ENCODE assay signal across 8 cellular contexts in the genomic region with DNA sequence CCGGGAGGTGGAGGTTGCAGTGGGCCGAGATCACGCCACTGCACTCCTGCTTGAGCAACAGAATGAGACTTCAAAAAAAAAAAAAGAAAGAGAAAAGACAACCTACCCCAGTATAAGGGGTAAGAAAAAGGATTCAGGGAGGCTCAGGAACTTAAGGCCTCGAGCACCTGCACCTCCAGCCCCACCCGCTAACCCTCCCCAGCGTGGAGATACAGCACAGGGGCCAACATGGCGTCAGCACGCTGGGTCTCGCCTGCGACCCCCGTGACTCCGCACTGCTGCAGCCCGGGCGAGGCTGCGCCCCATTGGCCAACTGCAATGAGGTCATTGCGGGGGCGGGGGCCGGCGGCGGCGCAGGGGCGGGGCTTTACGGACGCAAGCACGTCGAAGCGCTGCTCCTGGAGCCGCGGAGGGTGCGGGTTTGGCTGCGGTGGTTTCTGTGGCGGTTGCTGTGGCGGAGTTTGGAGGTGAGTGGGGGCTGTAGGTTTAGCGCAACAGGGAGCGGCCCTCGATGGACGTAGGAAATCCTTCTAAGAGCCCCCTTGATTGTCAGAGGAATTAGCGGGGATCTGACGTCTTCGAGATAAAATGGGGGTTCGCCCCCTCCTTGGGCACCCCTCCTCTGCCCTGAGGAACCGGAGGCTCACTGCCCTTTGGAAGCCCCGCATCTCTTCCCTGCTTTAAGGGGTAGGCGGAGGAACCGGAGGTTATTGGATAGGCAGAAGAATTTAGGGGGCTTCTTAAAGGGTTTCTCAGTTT. TPM values are rescaled to one million over a fixed set of nuclear protein-coding genes. Genes with fewer than 3 reads are reported as not detected.
DNase-seq lines count a peak whose midpoint lies in the region; ATAC-seq and TF ChIP-seq lines count a peak whose summit lies in the region.

TSS of gene ATP6V0A1 (plus strand) at position 382 of the 759 bp plus-strand sequence. CDS start 2,017 bp downstream, outside the sequence.

- CTCF ChIA-PET in OCI-LY7 (lab: Charles Lee; ENCODE audit: unreplicated experiment): no interaction called here

- no peaks in the 10 kb centered on the region for H3K9me3 Mint-ChIP-seq in CD4-positive, CD25-positive, alpha-beta regulatory T cell

- TF ChIP-seq POLR2A in erythroblast (IDR thresholded peaks at IDR 0.05; ENCODE audit: low read length): peak; percentile 63

- peaks cover 5% of the 10 kb centered on the region for H3K36me3 Mint-ChIP-seq in CD4-positive, CD25-positive, alpha-beta regulatory T cell

- intact Hi-C loops in OCI-LY7 (cut with micrococcal nuclease; ENCODE audit: unreplicated experiment): loop anchor here (5.0 kb wide), 1 partner anchor 441 kb away; the partner anchor contains the start of gene DNAJC7

- H3K27me3 ChIP-seq in CD4-positive, CD25-positive, alpha-beta regulatory T cell (ENCODE audit: control insufficient read depth, insufficient read depth, low read length): no peaks in the 10 kb centered on the region
- no peaks in the 10 kb centered on the region for H3K27me3 ChIP-seq in HUES48 (ENCODE audit: control insufficient read depth, insufficient read depth, low read length)

- H3K4me2 ChIP-seq in OCI-LY7 (ENCODE audit: low read length): peak within 1 kb of the TSS; percentile 94

- peak; percentile 89 to 90 for ATAC-seq in CD4-positive, CD25-positive, alpha-beta regulatory T cell (ENCODE audit: low read depth in 2 of 2)
- ATAC-seq in GM19468 (IDR thresholded peaks at IDR 0.05; ENCODE audit: extremely low read depth, unreplicated experiment): peak; percentile 64

- H3K27ac ChIP-seq in CD4-positive, CD25-positive, alpha-beta regulatory T cell (ENCODE audit: insufficient read depth, low read length, poor library complexity, severe bottlenecking): peak within 1 kb of the TSS; percentile 84
- H3K27ac ChIP-seq in HUES48 (ENCODE audit: low read depth, low read length) (peak within 1 kb of the TSS; percentile 72), OCI-LY7 (ENCODE audit: low read depth, low read length, poor library complexity, severe bottlenecking) (peak within 1 kb of the TSS; percentile 69)

- H3K4me3 Mint-ChIP-seq in CD4-positive, CD25-positive, alpha-beta regulatory T cell: peak within 1 kb of the TSS; percentile 89 to 98 (median 94)

- no peaks in the 10 kb centered on the region for H3K9me2 ChIP-seq in OCI-LY7 (ENCODE audit: insufficient read depth, low read length)

- H3K27me3 Mint-ChIP-seq in CD4-positive, CD25-positive, alpha-beta regulatory T cell: peaks cover 5% of the 10 kb centered on the region

- peak within 1 kb of the TSS; percentile 87 to 95 (median 95) for H3K27ac Mint-ChIP-seq in CD4-positive, CD25-positive, alpha-beta regulatory T cell

- H3K4me1 Mint-ChIP-seq in CD4-positive, CD25-positive, alpha-beta regulatory T cell: peaks cover 23 to 52% (median 39%) of the 10 kb centered on the region in 4 donors

- peaks cover 47% of the 10 kb centered on the region for H3K4me1 ChIP-seq in CD4-positive, CD25-positive, alpha-beta regulatory T cell (ENCODE audit: control insufficient read depth, insufficient read depth, low read length, poor library complexity, severe bottlenecking)
- H3K4me1 ChIP-seq in HUES48 (ENCODE audit: control insufficient read depth, insufficient read depth, low read length): peaks cover 21% of the 10 kb centered on the region
- peaks cover 53% of the 10 kb centered on the region for H3K4me1 ChIP-seq in OCI-LY7 (ENCODE audit: insufficient read depth, low read length, poor library complexity, severe bottlenecking)

- H3K9me3 ChIP-seq in CD4-positive, CD25-positive, alpha-beta regulatory T cell (ENCODE audit: control insufficient read depth in 2 of 2, low read length in 2 of 2): no peaks in the 10 kb centered on the region
- H3K9me3 ChIP-seq in HUES48 (ENCODE audit: control insufficient read depth, insufficient read depth, low read length) (no peaks in the 10 kb centered on the region), OCI-LY7 (ENCODE audit: low read length) (no peaks in the 10 kb centered on the region)

- H2AFZ ChIP-seq in OCI-LY7 (ENCODE audit: low read length): peak within 1 kb of the TSS; percentile 65; the same call in 1 of the 2 replicates

- DNase-seq in CD4-positive, CD25-positive, alpha-beta regulatory T cell: peak; percentile 82 to 93 (median 84)
- DNase-seq in OCI-LY7 (ENCODE audit: low spot score) (peak; percentile 91), erythroblast (lab: John Stamatoyannopoulos, UW) (peak; percentile 96), mucosa of gallbladder (ENCODE audit: low spot score) (peak; percentile 95)
- DNase-seq in activated T-cell treated with anti-CD3 and anti-CD28 coated beads, Interleukin-2, amount 50 U/mL, for 1 hour: peak; percentile 89
- peak; percentile 83 for DNase-seq in stimulated activated CD8-positive, alpha-beta memory T cell treated with anti-CD3 and anti-CD28 coated beads, Interleukin-4, amount 100 ng/mL, for 24 hours (ENCODE audit: low read depth)

- H3K36me3 ChIP-seq in CD4-positive, CD25-positive, alpha-beta regulatory T cell (ENCODE audit: control insufficient read depth, insufficient read depth, low read length): peaks cover 4% of the 10 kb centered on the region
- H3K36me3 ChIP-seq in HUES48 (ENCODE audit: control insufficient read depth, insufficient read depth, low read length) (peaks cover 12% of the 10 kb centered on the region), OCI-LY7 (ENCODE audit: insufficient read depth, low read length) (peaks cover 12% of the 10 kb centered on the region; the same call in 1 of the 2 replicates)

- H3K79me2 ChIP-seq in OCI-LY7 (ENCODE audit: insufficient read depth, low read depth, low read length): no peaks in the 10 kb centered on the region; the same call in 1 of the 2 replicates

- H3K9ac ChIP-seq in HUES48 (ENCODE audit: low read depth, low read length): peak within 1 kb of the TSS; percentile 76

- peak within 1 kb of the TSS; percentile 73 for H3K4me3 ChIP-seq in CD4-positive, CD25-positive, alpha-beta regulatory T cell (ENCODE audit: low read depth, low read length)
- H3K4me3 ChIP-seq in HUES48 (ENCODE audit: low read depth, low read length): peak within 1 kb of the TSS; percentile 85
- H3K4me3 ChIP-seq in OCI-LY7 (ENCODE audit: low read depth, low read length, poor library complexity, severe bottlenecking): peak within 1 kb of the TSS; percentile 84

- peaks cover 10% of the 10 kb centered on the region; the same call in 1 of the 2 replicates for H4K20me1 ChIP-seq in OCI-LY7 (ENCODE audit: insufficient read depth, low read length)

- TF ChIP-seq CTCF in OCI-LY7 (conservative IDR thresholded peaks at IDR 0.05; ENCODE audit: low read length): no peak

- no TSS peak for BruUV-seq in OCI-LY7 (replicated peaks; lab: Mats Ljungman, UMichigan)

- POLR2A ChIA-PET in OCI-LY7 (lab: Charles Lee): interaction anchor here (1.6 kb wide), 1 partner anchor 10 kb away, joined by 3 read pairs; no protein-coding TSS in a partner anchor

RNA-seq across cellular contexts. Expression of gene ATP6V0A1, which starts in this region (rescaled TPM):
- 28.1 TPM for total RNA-seq in CD4-positive, CD25-positive, alpha-beta regulatory T cell
- 10 to 100 TPM; 13.8 to 16.4 (median 15.2) TPM for polyA plus RNA-seq in CD4-positive, CD25-positive, alpha-beta regulatory T cell
- 19.8 and 27.2 TPM in 2 replicates for total RNA-seq in OCI-LY7 (2014; rRNA removed; shearing (Covaris generic))
- total RNA-seq in OCI-LY7 (2022) (33.4 and 46.9 TPM in 2 replicates), mucosa of gallbladder (179 TPM)

Comparison
In these comparisons a context has a peak if more than half of its experiments do, and no peak if none do; other contexts are left out.
1. Peak in every context shown above with its lines: DNase-seq, ATAC-seq, H3K4me3 ChIP-seq and H3K27ac ChIP-seq.